In the genomic region with DNA sequence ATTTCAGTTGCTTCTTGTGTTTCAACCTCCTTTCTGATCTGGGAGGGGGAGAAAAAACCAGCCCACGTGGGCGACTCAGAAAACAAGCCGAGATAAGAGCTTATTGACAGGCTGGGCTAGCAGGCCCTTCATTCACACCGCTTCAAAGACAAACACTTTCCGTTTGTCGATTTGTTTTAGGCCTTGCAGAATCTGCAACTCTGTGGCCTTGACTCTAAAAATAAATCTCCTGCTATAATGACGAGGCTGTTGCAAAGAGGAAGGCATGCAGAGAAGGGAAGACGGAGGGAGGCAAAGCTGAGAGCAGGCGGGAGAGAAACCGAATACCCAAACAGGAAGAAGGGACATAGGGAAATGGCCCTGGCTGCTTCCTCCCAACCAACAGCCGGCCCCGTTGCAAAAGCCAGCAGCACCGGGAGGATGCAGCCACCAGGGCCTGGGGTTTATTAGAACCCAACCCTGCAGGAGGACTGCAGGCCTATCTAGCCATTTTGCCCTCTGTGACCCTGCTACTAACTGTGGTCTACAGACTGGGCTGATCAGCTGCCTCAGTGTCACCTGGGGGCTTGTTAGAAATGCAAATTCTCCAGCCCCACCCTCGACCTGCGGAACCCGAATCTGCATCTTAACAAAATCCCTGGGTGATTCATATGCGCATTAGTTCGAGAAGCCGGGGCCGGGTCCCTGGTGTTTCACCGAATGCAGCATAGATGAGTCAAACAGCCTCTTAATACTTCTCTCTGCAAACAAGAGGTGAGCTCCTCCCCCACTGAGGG, we compare ENCODE assay signal across 8 cellular contexts.
DNase-seq lines count a peak whose midpoint lies in the region; ATAC-seq lines count a peak whose summit lies in the region.

No MANE protein-coding gene starts in this region.

- no peaks in the 10 kb centered on the region for H3K27me3 Mint-ChIP-seq in central memory CD8-positive, alpha-beta T cell
- H3K27me3 Mint-ChIP-seq in naive thymus-derived CD8-positive, alpha-beta T cell, result no peaks in the 10 kb centered on the region

- peak; percentile 83 to 89 for ATAC-seq in activated CD4-positive, CD25-positive, alpha-beta regulatory T cell treated with anti-CD3 and anti-CD28 coated beads, Interleukin-2, amount 50 U/mL, for 24 hours
- ATAC-seq in central memory CD8-positive, alpha-beta T cell (replicated peaks; ENCODE audit: extremely low read depth, poor library complexity, severe bottlenecking), result peak; percentile 52
- ATAC-seq in naive thymus-derived CD8-positive, alpha-beta T cell, result peak; percentile 43 to 62
- ATAC-seq in HG03521 (IDR thresholded peaks at IDR 0.05; ENCODE audit: unreplicated experiment), result no peak
- no peak for ATAC-seq in HG02588 (IDR thresholded peaks at IDR 0.05; ENCODE audit: unreplicated experiment)

- H3K9me3 ChIP-seq in stomach smooth muscle (ENCODE audit: control insufficient read depth in 2 of 2, low read length in 2 of 2), result no peaks in the 10 kb centered on the region

- no peaks in the 10 kb centered on the region for H3K9me3 Mint-ChIP-seq in central memory CD8-positive, alpha-beta T cell
- no peaks in the 10 kb centered on the region for H3K9me3 Mint-ChIP-seq in naive thymus-derived CD8-positive, alpha-beta T cell

- POLR2A ChIA-PET in naive thymus-derived CD8-positive, alpha-beta T cell (lab: Charles Lee), result interaction anchor here (0.6 kb wide), 1 partner anchor 29 kb away, joined by 5 read pairs; no protein-coding TSS in a partner anchor

- H3K4me3 ChIP-seq in stomach smooth muscle (ENCODE audit: low read length in 2 of 2), result no peak overlapping the region

- H3K27ac Mint-ChIP-seq in central memory CD8-positive, alpha-beta T cell (ENCODE audit: low read depth), result peak overlapping the region; percentile 88
- peak overlapping the region; percentile 81 to 94 (median 91) for H3K27ac Mint-ChIP-seq in naive thymus-derived CD8-positive, alpha-beta T cell

- H3K27me3 ChIP-seq in stomach smooth muscle (ENCODE audit: control insufficient read depth in 1 of 2, insufficient read depth in 2 of 2, low read length in 2 of 2), result peaks cover 0 to 2% of the 10 kb centered on the region in 2 donors

- no peak overlapping the region for H3K9ac ChIP-seq in stomach smooth muscle (ENCODE audit: low read length in 2 of 2)

- peaks cover 37% of the 10 kb centered on the region for H3K4me1 Mint-ChIP-seq in central memory CD8-positive, alpha-beta T cell
- H3K4me1 Mint-ChIP-seq in naive thymus-derived CD8-positive, alpha-beta T cell, result peaks cover 14 to 48% (median 37%) of the 10 kb centered on the region in 4 donors

- peaks cover 2% of the 10 kb centered on the region for H3K36me3 Mint-ChIP-seq in central memory CD8-positive, alpha-beta T cell (ENCODE audit: insufficient read depth)
- H3K36me3 Mint-ChIP-seq in naive thymus-derived CD8-positive, alpha-beta T cell, result no peaks in the 10 kb centered on the region

- H3K4me3 Mint-ChIP-seq in central memory CD8-positive, alpha-beta T cell, result peak overlapping the region; percentile 34
- H3K4me3 Mint-ChIP-seq in naive thymus-derived CD8-positive, alpha-beta T cell, result peak overlapping the region; percentile 46 to 81 (median 72)

- DNase-seq in KG1 (lab: John Stamatoyannopoulos, UW) (peak; percentile 6), mesenteric fat pad (ENCODE audit: low spot score) (no peak)
- no peak for DNase-seq in central memory CD8-positive, alpha-beta T cell (ENCODE audit: low spot score in 2 of 2)
- peak in 4 of 10 donors; percentile 6 to 26 (median 24) for DNase-seq in naive thymus-derived CD8-positive, alpha-beta T cell

- peak overlapping the region; percentile 24 for H3K27ac ChIP-seq in stomach smooth muscle (ENCODE audit: low read length)

- peaks cover 11% of the 10 kb centered on the region for H3K4me1 ChIP-seq in stomach smooth muscle (ENCODE audit: control insufficient read depth, insufficient read depth, low read length)

- no peaks in the 10 kb centered on the region for H3K36me3 ChIP-seq in stomach smooth muscle (ENCODE audit: control insufficient read depth in 2 of 2, insufficient read depth in 2 of 2, low read length in 2 of 2)

Comparison
In these comparisons a context has a peak if more than half of its experiments do, and no peak if none do; other contexts are left out.
1. ATAC-seq: peak in activated CD4-positive, CD25-positive, alpha-beta regulatory T cell treated with anti-CD3 and anti-CD28 coated beads, Interleukin-2, amount 50 U/mL, for 24 hours (2 of 2), central memory CD8-positive, alpha-beta T cell (single experiment) and naive thymus-derived CD8-positive, alpha-beta T cell (2 of 2); none in HG03521 (single experiment) and HG02588 (single experiment).